32 cellular contexts compared by ENCODE assay signal in genomic region chr5:31377284-31377946, GRCh38.
"Had no signal": no experiment of that assay in that cellular context is flagged by ENCODE, and none has a peak within 500 bp of the region (broad histone marks: within the 10 kb centered on the region; RNA-seq: fewer than 3 reads in every experiment).

No MANE protein-coding gene starts in this region.

- DNase-seq: activated CD4-positive, alpha-beta memory T cell treated with anti-CD3 and anti-CD28 coated beads, Interleukin-2, amount 10 ng/mL, durations not matched to agents 7 days and 5 days; activated CD4-positive, alpha-beta T cell treated with anti-CD3 and anti-CD28 coated beads for 1 hour; activated CD4-positive, alpha-beta T cell treated with anti-CD3 and anti-CD28 coated beads, Interleukin-2, amount 10 ng/mL, durations not matched to agents 7 days and 5 days; activated CD8-positive, alpha-beta memory T cell treated with anti-CD3 and anti-CD28 coated beads, Interleukin-2, amount 50 U/mL, for 48 hours; activated gamma-delta T cell; activated naive CD4-positive, alpha-beta T cell treated with anti-CD3 and anti-CD28 coated beads, Interleukin-2, amount 50 U/mL, for 16 hours; activated T-cell treated with anti-CD3 and anti-CD28 coated beads, Interleukin-2, amount 50 U/mL, for 24 hours; amniotic stem cell; brain microvascular endothelial cell; cortex of kidney; effector memory CD8-positive, alpha-beta T cell; erythroblast; gastrocnemius medialis; glutamatergic neuron; hippocampal formation; left cardiac atrium; mammary epithelial cell; naive thymus-derived CD4-positive, alpha-beta T cell; nucleus accumbens; pancreas; sigmoid colon; stimulated activated CD4-positive, alpha-beta T cell treated with anti-CD3 and anti-CD28 coated beads, Interleukin-1b, Interleukin-23, amount 100 ng/mL, for 48 hours; stimulated activated CD4-positive, alpha-beta T cell treated with anti-CD3 and anti-CD28 coated beads, Interleukin-4, amount 100 ng/mL, for 4 hours; stimulated activated CD8-positive, alpha-beta memory T cell treated with anti-CD3 and anti-CD28 coated beads, Interleukin-4, amount 100 ng/mL, for 48 hours; stimulated activated naive CD8-positive, alpha-beta T cell treated with anti-CD3 and anti-CD28 coated beads, Interleukin-15, amount 100 ng/mL, for 72 hours; substantia nigra; upper lobe of right lung had no signal

- H3K27ac ChIP-seq: brain microvascular endothelial cell, gastrocnemius medialis, pancreas, prostate gland, sigmoid colon, upper lobe of right lung had no signal

- ATAC-seq: effector memory CD8-positive, alpha-beta T cell; gastrocnemius medialis; left cardiac atrium; naive thymus-derived CD4-positive, alpha-beta T cell; pancreas; stimulated activated memory B cell treated with anti-CD40 and anti-IgM and Interleukin-4, amounts not matched to agents 10 μg/mL and 1 μg/mL and 100 μg/mL, for 72 hours; stimulated activated naive CD8-positive, alpha-beta T cell treated with anti-CD3 and anti-CD28 coated beads, Interleukin-15, amount 100 ng/mL, for 72 hours; upper lobe of right lung had no signal

- H3K36me3 ChIP-seq: brain microvascular endothelial cell, gastrocnemius medialis, pancreas, prostate gland, sigmoid colon, upper lobe of right lung had no signal

- FAIRE-seq: astrocyte, keratinocyte, pancreas had no signal

- H3K27me3 ChIP-seq: brain microvascular endothelial cell, gastrocnemius medialis, pancreas, sigmoid colon, upper lobe of right lung had no signal

- H3K4me3 ChIP-seq: gastrocnemius medialis, pancreas, prostate gland, sigmoid colon, smooth muscle cell, upper lobe of right lung had no signal

- H3K4me2 ChIP-seq: smooth muscle cell had no signal

- H3K9me3 ChIP-seq: gastrocnemius medialis, pancreas, prostate gland, sigmoid colon, upper lobe of right lung had no signal

- H3K4me1 ChIP-seq: gastrocnemius medialis, pancreas, prostate gland, sigmoid colon, upper lobe of right lung had no signal
